In the genomic region with DNA sequence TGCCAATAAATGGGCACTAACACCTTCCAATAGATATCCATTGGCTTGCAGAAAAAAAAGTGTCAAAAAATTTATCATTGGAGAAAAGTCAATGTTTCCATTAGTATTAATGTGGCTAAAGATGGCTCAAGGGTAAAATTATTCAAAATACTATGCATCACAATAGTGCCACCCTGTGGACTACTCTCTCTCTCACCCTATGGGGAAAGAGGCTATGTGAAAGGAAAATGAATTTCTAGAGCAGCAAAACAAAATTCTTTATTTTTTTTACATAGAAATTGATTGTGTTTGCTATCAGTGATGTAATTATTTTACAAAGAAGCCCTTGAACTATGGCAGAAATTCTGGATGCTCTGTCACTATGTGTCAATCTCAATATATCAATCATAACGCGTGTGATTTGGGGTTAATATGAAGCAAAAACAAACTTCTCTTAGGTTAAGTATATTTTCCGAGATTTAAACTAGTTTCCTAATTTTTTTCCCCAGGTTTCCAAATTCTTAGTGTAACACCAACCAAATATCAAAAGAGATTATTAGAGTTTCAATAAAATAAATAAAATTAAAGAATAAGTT, we compare ENCODE assay signal across 7 cellular contexts.
DNase-seq lines count a peak whose midpoint lies in the region; TF ChIP-seq lines count a peak whose summit lies in the region.
"Not testable (repeated sequence)": the region's sequence is repeated elsewhere in the genome, so short reads cannot be mapped to it uniquely, and the experiment has no call there.

No MANE protein-coding gene starts in this region.

- H3K4me1 ChIP-seq in DOHH2 (ENCODE audit: control insufficient read depth, low read length); adipocyte (ENCODE audit: control insufficient read depth, insufficient read depth, low read length): not testable (repeated sequence)

- H3K9ac ChIP-seq in adipocyte (ENCODE audit: low read length) = not testable (repeated sequence)

- not testable (repeated sequence) for H3F3A ChIP-seq in DOHH2 (ENCODE audit: control insufficient read depth, insufficient read depth)

- H3K27me3 ChIP-seq in DOHH2 (ENCODE audit: control insufficient read depth, low read length) (peaks cover 12% of the 10 kb centered on the region), adipocyte (replicated peaks; ENCODE audit: control insufficient read depth, insufficient read depth, low read length) (peaks cover 20% of the 10 kb centered on the region), kidney epithelial cell (ENCODE audit: control insufficient read depth, insufficient read depth, low read length) (peaks cover 14% of the 10 kb centered on the region)

- not testable (repeated sequence) for H3K27ac Mint-ChIP-seq in osteocyte (ENCODE audit: unreplicated experiment)

- H3K36me3 Mint-ChIP-seq in osteocyte (ENCODE audit: unreplicated experiment) = not testable (repeated sequence)

- H3K4me1 Mint-ChIP-seq in osteocyte (ENCODE audit: unreplicated experiment) = peaks cover 20% of the 10 kb centered on the region

- H3K4me2 ChIP-seq in DOHH2 (ENCODE audit: low read length) = not testable (repeated sequence)

- peak; percentile 46 for TF ChIP-seq RAD21 in Ishikawa (IDR thresholded peaks at IDR 0.05; ENCODE audit: low read depth)

- H3K9me2 ChIP-seq in DOHH2 (replicated peaks; ENCODE audit: control insufficient read depth, low read length) = not testable (repeated sequence)

- not testable (repeated sequence) for H3K4me3 ChIP-seq in DOHH2 (ENCODE audit: low read length); adipocyte (ENCODE audit: low read length); epithelial cell of esophagus (ENCODE audit: low read length); kidney epithelial cell (ENCODE audit: low read depth, low read length)

- not testable (repeated sequence) for TF ChIP-seq EP300 in Ishikawa (IDR thresholded peaks at IDR 0.05; ENCODE audit: borderline replicate concordance)

- H3K9me3 Mint-ChIP-seq in osteocyte (ENCODE audit: unreplicated experiment) = not testable (repeated sequence)

- not testable (repeated sequence) for H3K27ac ChIP-seq in DOHH2 (ENCODE audit: low read depth, low read length)

- peak; percentile 27 for TF ChIP-seq CTCF in DOHH2 (IDR thresholded peaks at IDR 0.05; ENCODE audit: low read depth, low read length, poor library complexity, severe bottlenecking)
- TF ChIP-seq CTCF in epithelial cell of esophagus (IDR thresholded peaks at IDR 0.05; ENCODE audit: insufficient read depth, low read depth, low read length, missing control alignments) = peak; percentile 46
- TF ChIP-seq CTCF in kidney epithelial cell (IDR thresholded peaks at IDR 0.05; ENCODE audit: insufficient read depth, low read length, poor library complexity, severe bottlenecking) = peak; percentile 15
- TF ChIP-seq CTCF in osteocyte (IDR thresholded peaks at IDR 0.05) = peak; percentile 73

- not testable (repeated sequence) for H4K20me1 ChIP-seq in DOHH2 (ENCODE audit: control insufficient read depth, insufficient read depth, low read depth, low read length)

- DNase-seq in NCI-H748 (lab: John Stamatoyannopoulos, UW; ENCODE audit: unreplicated experiment) (peak; percentile 42), adipocyte (ENCODE audit: low read depth) (peak; percentile 25)
- DNase-seq in epithelial cell of esophagus (ENCODE audit: low read depth); kidney epithelial cell (ENCODE audit: low read depth); osteocyte (ENCODE audit: extremely low spot score, unreplicated experiment): not testable (repeated sequence)

- peaks cover 31% of the 10 kb centered on the region for H3K27me3 Mint-ChIP-seq in osteocyte (ENCODE audit: unreplicated experiment)

- H3K79me2 ChIP-seq in DOHH2 (ENCODE audit: control insufficient read depth, low read length) = not testable (repeated sequence)

- not testable (repeated sequence) for H3K4me3 Mint-ChIP-seq in osteocyte (ENCODE audit: unreplicated experiment)

- H3K36me3 ChIP-seq in DOHH2 (ENCODE audit: control insufficient read depth, low read length); adipocyte (ENCODE audit: control insufficient read depth, insufficient read depth, low read length, severe bottlenecking); kidney epithelial cell (ENCODE audit: control insufficient read depth, insufficient read depth, low read length): not testable (repeated sequence)

- H3K9me3 ChIP-seq in DOHH2 (ENCODE audit: control insufficient read depth, insufficient read depth, low read length); adipocyte (ENCODE audit: control insufficient read depth, low read length): not testable (repeated sequence)

Comparison
In these comparisons a context has a peak if more than half of its experiments do, and no peak if none do; other contexts are left out.
1. CTCF ChIP-seq: peak in every context shown above with its lines; median percentile 73 in osteocyte; 46 in epithelial cell of esophagus; 27 in DOHH2; 15 in kidney epithelial cell.